14 cellular contexts compared by ENCODE assay signal in genomic region chr1:24762133-24762676, GRCh38. TPM values are rescaled to one million over a fixed set of nuclear protein-coding genes. Genes with fewer than 3 reads are reported as not detected.
DNase-seq lines count a peak whose midpoint lies in the region; ATAC-seq and TF ChIP-seq lines count a peak whose summit lies in the region.
"Had no signal": no experiment of that assay in that cellular context is flagged by ENCODE, and none has a peak within 500 bp of the region (broad histone marks: within the 10 kb centered on the region; RNA-seq: fewer than 3 reads in every experiment).

No MANE protein-coding gene starts in this region.

- peaks cover 19% of the 10 kb centered on the region for H3K4me1 ChIP-seq in mammary epithelial cell (ENCODE audit: insufficient read depth, low read length)
- H3K4me1 ChIP-seq in muscle layer of duodenum (ENCODE audit: control insufficient read depth in 1 of 2, insufficient read depth in 2 of 2, low read length in 2 of 2) = peaks cover 9 to 11% of the 10 kb centered on the region in 2 donors
- H3K4me1 ChIP-seq in hepatocyte (ENCODE audit: insufficient read depth) = peaks cover 8% of the 10 kb centered on the region

- H3K79me2 ChIP-seq in mammary epithelial cell (ENCODE audit: insufficient read depth, low read length) = peaks cover 98% of the 10 kb centered on the region
- peaks cover 98% of the 10 kb centered on the region for H3K79me2 ChIP-seq in hepatocyte

- no peak overlapping the region for H3K9ac ChIP-seq in mammary epithelial cell (ENCODE audit: insufficient read depth, low read length)

- WGBS in mammary epithelial cell (ENCODE audit: low coverage, missing lambda C conversion rate) = 43% methylated on average over 3 of the region's 3 CpGs
- 91% methylated on average over 3 of the region's 3 CpGs for WGBS in hepatocyte (ENCODE audit: low lambda C conversion rate, missing lambda C conversion rate)

- H3K36me3 ChIP-seq in mammary epithelial cell (ENCODE audit: insufficient read depth, low read length) = peaks cover 1% of the 10 kb centered on the region
- no peaks in the 10 kb centered on the region for H3K36me3 ChIP-seq in muscle layer of duodenum (ENCODE audit: control insufficient read depth in 1 of 2, insufficient read depth in 2 of 2, low read length in 2 of 2)
- H3K36me3 ChIP-seq in hepatocyte (replicated peaks; ENCODE audit: insufficient read depth, low read depth) = no peaks in the 10 kb centered on the region

- no peak overlapping the region for H3K4me3 ChIP-seq in mammary epithelial cell (replicated peaks in 1 of 3; ENCODE audit: insufficient read depth in 1 of 3, low read depth in 2 of 3, low read length in 3 of 3)
- H3K4me3 ChIP-seq in muscle layer of duodenum (ENCODE audit: low read depth in 1 of 2, low read length in 2 of 2) = no peak overlapping the region
- H3K4me3 ChIP-seq in hepatocyte = no peak overlapping the region
- H3K4me3 ChIP-seq: PC-9 had no signal

- H2AFZ ChIP-seq in mammary epithelial cell (ENCODE audit: low read depth, low read length) = no peak overlapping the region
- H2AFZ ChIP-seq in hepatocyte = no peak overlapping the region
- H2AFZ ChIP-seq: PC-9 had no signal

- H4K20me1 ChIP-seq in mammary epithelial cell (ENCODE audit: insufficient read depth, low read length) (no peaks in the 10 kb centered on the region), hepatocyte (ENCODE audit: insufficient read depth, poor library complexity, severe bottlenecking) (peaks cover 70% of the 10 kb centered on the region)

- CTCF ChIA-PET in mammary epithelial cell (lab: Charles Lee; ENCODE audit: low non-redundant PET) = no interaction called here

- TF ChIP-seq CTCF in mammary epithelial cell (conservative IDR thresholded peaks at IDR 0.05 in 1 of 2, IDR thresholded peaks at IDR 0.05 in 1 of 2; ENCODE audit: extremely low read depth in 1 of 2, insufficient read depth in 1 of 2, low read depth in 1 of 2, low read length in 2 of 2) = no peak
- TF ChIP-seq CTCF in hepatocyte (IDR thresholded peaks at IDR 0.05; ENCODE audit: poor library complexity) = no peak

- dilution Hi-C loops in mammary epithelial cell (cut with HindIII; ENCODE audit: low sequenced_read_pairs) = no loop called here

- no peak for ATAC-seq in HG02840 (IDR thresholded peaks at IDR 0.05; ENCODE audit: low FRiP score, unreplicated experiment)
- ATAC-seq in HG03342 (IDR thresholded peaks at IDR 0.05; ENCODE audit: unreplicated experiment) = no peak
- ATAC-seq: effector memory CD8-positive, alpha-beta T cell had no signal

- in situ Hi-C loops in mammary epithelial cell (cut with MboI; ENCODE audit: low sequenced_read_pairs in 2 of 2) = no loop called here

- no peaks in the 10 kb centered on the region for H3K9me2 ChIP-seq in hepatocyte (replicated peaks; ENCODE audit: insufficient read depth)

- no peaks in the 10 kb centered on the region for H3K9me3 ChIP-seq in mammary epithelial cell (replicated peaks; ENCODE audit: insufficient read depth, low read length)
- no peaks in the 10 kb centered on the region for H3K9me3 ChIP-seq in muscle layer of duodenum (ENCODE audit: control insufficient read depth in 1 of 2, low read length in 2 of 2)
- H3K9me3 ChIP-seq in hepatocyte (ENCODE audit: low read depth) = no peaks in the 10 kb centered on the region

- peak overlapping the region; percentile 7 for H3K4me2 ChIP-seq in mammary epithelial cell (ENCODE audit: insufficient read depth, low read depth, low read length)
- H3K4me2 ChIP-seq in hepatocyte = no peak overlapping the region
- H3K4me2 ChIP-seq: PC-9 had no signal

- DNase-seq in COLO829 (ENCODE audit: low spot score) (peak; percentile 37), NOMO-1 treated with dmso at 0.1 percent for 144 hours (lab: John Stamatoyannopoulos, UW; ENCODE audit: unreplicated experiment) (peak; percentile 83), mammary epithelial cell (peak; percentile 91), hepatocyte (ENCODE audit: low spot score) (no peak), NCI-H1092 treated with DMSO at 0.1 percent for 48 hours (lab: John Stamatoyannopoulos, UW) (no peak)
- DNase-seq: activated naive CD4-positive, alpha-beta T cell treated with anti-CD3 and anti-CD28 coated beads, Interleukin-2, amount 10 ng/mL, durations not matched to agents 7 days and 5 days; effector memory CD8-positive, alpha-beta T cell; GOT3; NCI-H1417; nephron progenitor cell; PC-9 had no signal

- intact Hi-C loops in mammary epithelial cell (cut with micrococcal nuclease) = no loop called here

- H3K27ac ChIP-seq in mammary epithelial cell (ENCODE audit: insufficient read depth, low read depth, low read length) (peak overlapping the region; percentile 59), muscle layer of duodenum (ENCODE audit: low read length) (peak overlapping the region; percentile 28), hepatocyte (no peak overlapping the region)
- H3K27ac ChIP-seq: PC-9 had no signal

- BruUV-seq in mammary epithelial cell (replicated peaks; lab: Mats Ljungman, UMichigan) = no TSS peak

- no peaks in the 10 kb centered on the region for H3K27me3 ChIP-seq in mammary epithelial cell (ENCODE audit: insufficient read depth, low read length)
- H3K27me3 ChIP-seq in muscle layer of duodenum (ENCODE audit: low read depth, low read length) = no peaks in the 10 kb centered on the region
- no peaks in the 10 kb centered on the region for H3K27me3 ChIP-seq in hepatocyte

RNA-seq across cellular contexts. Expression of gene CLIC4, which starts 17.0 kb away (rescaled TPM):
- 100 to 1,000 TPM; 212 to 547 TPM for total RNA-seq in mammary epithelial cell
- 118 TPM for polyA plus RNA-seq in mammary epithelial cell
- polyA minus RNA-seq in mammary epithelial cell = 140 TPM
- 233 and 259 TPM in 2 replicates for total RNA-seq in hepatocyte
- polyA plus RNA-seq in hepatocyte = 119 and 146 TPM in 2 replicates

Comparison
In these comparisons a context has a peak if more than half of its experiments do, and no peak if none do; other contexts are left out.
1. DNase-seq: peak in COLO829 (single experiment), NOMO-1 treated with dmso at 0.1 percent for 144 hours (single experiment) and mammary epithelial cell (single experiment); none in hepatocyte (single experiment) and NCI-H1092 treated with DMSO at 0.1 percent for 48 hours (single experiment).